Comparison of ENCODE assay signal across 6 cellular contexts in the genomic region with DNA sequence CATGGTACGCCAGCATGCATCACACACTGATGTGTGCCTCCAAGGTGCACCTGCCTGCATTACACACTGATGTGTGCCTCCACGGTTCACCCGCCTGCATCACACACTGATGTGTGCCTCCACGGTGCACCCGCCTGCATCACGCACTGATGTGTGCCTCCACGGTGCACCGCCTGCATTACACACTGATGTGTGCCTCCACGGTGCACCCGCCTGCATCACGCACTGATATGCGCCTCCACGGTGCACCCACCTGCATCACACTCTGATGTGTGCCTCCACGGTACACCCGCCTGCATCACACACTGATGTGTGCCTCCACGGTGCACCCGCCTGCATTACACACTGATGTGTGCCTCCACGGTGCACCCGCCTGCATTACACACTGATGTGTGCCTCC.
DNase-seq lines count a peak whose midpoint lies in the region; ATAC-seq, FAIRE-seq and TF ChIP-seq lines count a peak whose summit lies in the region.
"Not testable (repeated sequence)": the region's sequence is repeated elsewhere in the genome, so short reads cannot be mapped to it uniquely, and the experiment has no call there.

No MANE protein-coding gene starts in this region.

- H3K9me2 ChIP-seq in PC-3 (replicated peaks; ENCODE audit: low read length) = not testable (repeated sequence)

- intact Hi-C loops in PC-3 (cut with micrococcal nuclease) = loop anchor here (5.0 kb wide), 1 partner anchor 158 kb away; no protein-coding TSS in a partner anchor
- intact Hi-C loops in stomach (cut with DNase I; ENCODE audit: low total_unique reads); vagina (cut with DNase I): not testable (repeated sequence)

- H4K20me1 ChIP-seq in PC-3 (ENCODE audit: low read length) = not testable (repeated sequence)

- H3K79me2 ChIP-seq in PC-3 (ENCODE audit: low read length) = not testable (repeated sequence)

- peaks cover 30% of the 10 kb centered on the region for H3K4me1 ChIP-seq in PC-3 (ENCODE audit: insufficient read depth, low read length)
- H3K4me1 ChIP-seq in endodermal cell (ENCODE audit: control insufficient read depth, insufficient read depth, low read length); stomach; vagina: not testable (repeated sequence)

- not testable (repeated sequence) for TF ChIP-seq CTCF in PC-3 (conservative IDR thresholded peaks at IDR 0.05; ENCODE audit: low read depth, low read length); bronchial epithelial cell (IDR thresholded peaks at IDR 0.05; ENCODE audit: insufficient read depth, low read length, severe bottlenecking); endodermal cell (conservative IDR thresholded peaks at IDR 0.05); stomach (IDR thresholded peaks at IDR 0.05); vagina (IDR thresholded peaks at IDR 0.05)

- H3K4me3 Mint-ChIP-seq in endodermal cell = not testable (repeated sequence)

- not testable (repeated sequence) for H3K36me3 ChIP-seq in PC-3 (ENCODE audit: low read depth, low read length); bronchial epithelial cell (ENCODE audit: control insufficient read depth, insufficient read depth, low read length); endodermal cell (ENCODE audit: control insufficient read depth, insufficient read depth, low read length); stomach; vagina

- FAIRE-seq in bronchial epithelial cell (lab: Jason Lieb, UNC) = peak; percentile 55

- ATAC-seq in PC-3 = not testable (repeated sequence)

- H3K27me3 Mint-ChIP-seq in endodermal cell (ENCODE audit: insufficient read depth) = not testable (repeated sequence)

- BruUV-seq in PC-3 (replicated peaks; lab: Mats Ljungman, UMichigan) = not testable (repeated sequence)

- CTCF ChIA-PET in PC-3 (lab: Charles Lee) = not testable (repeated sequence)

- DNase-seq in PC-3; bronchial epithelial cell (ENCODE audit: low read depth): not testable (repeated sequence)
- DNase-seq in endodermal cell = peak; percentile 9
- peak; percentile 51 for DNase-seq in mesenteric fat pad (ENCODE audit: low spot score)
- DNase-seq in stomach = peak; percentile 11
- DNase-seq in vagina (ENCODE audit: extremely low spot score in 2 of 2) = peak; percentile 8 to 46

- not testable (repeated sequence) for H3K4me3 ChIP-seq in PC-3 (ENCODE audit: low read length); bronchial epithelial cell (ENCODE audit: low read depth, low read length); endodermal cell (ENCODE audit: low read length); stomach; vagina

- POLR2A ChIA-PET in PC-3 (lab: Charles Lee; ENCODE audit: unreplicated experiment) = not testable (repeated sequence)

- not testable (repeated sequence) for H3K9ac ChIP-seq in PC-3 (ENCODE audit: low read length); endodermal cell (ENCODE audit: extremely low read depth, low read length, poor library complexity, severe bottlenecking)

- not testable (repeated sequence) for H3K36me3 Mint-ChIP-seq in endodermal cell (ENCODE audit: low read depth)

- not testable (repeated sequence) for H3K27ac ChIP-seq in PC-3 (ENCODE audit: low read length); endodermal cell (ENCODE audit: low read depth, low read length); stomach; vagina

- H3K27me3 ChIP-seq in PC-3 (ENCODE audit: low read length); bronchial epithelial cell (ENCODE audit: control insufficient read depth, insufficient read depth, low read length); endodermal cell (ENCODE audit: control insufficient read depth, insufficient read depth, low read length, poor library complexity, severe bottlenecking); vagina: not testable (repeated sequence)
- H3K27me3 ChIP-seq in stomach = peaks cover 0 to 27% (median 0%) of the 10 kb centered on the region in 3 donors

- H3K9me3 ChIP-seq in PC-3 (ENCODE audit: low read length); endodermal cell (ENCODE audit: control insufficient read depth, low read length); stomach; vagina: not testable (repeated sequence)

- not testable (repeated sequence) for H3K9me3 Mint-ChIP-seq in endodermal cell

- WGBS in endodermal cell (ENCODE audit: insufficient coverage in 1 of 2, insufficient read length in 1 of 2), 2 experiments = 87 to 93% methylated on average over 13 to 19 of the region's 19 CpGs
- WGBS in stomach, 5 donors = 90 to 96% (median 93%) methylated on average over 18 to 19 of the region's 19 CpGs

- not testable (repeated sequence) for H3K4me1 Mint-ChIP-seq in endodermal cell

- TF ChIP-seq EP300 in stomach (IDR thresholded peaks at IDR 0.05) = not testable (repeated sequence)

- not testable (repeated sequence) for H2AFZ ChIP-seq in PC-3 (ENCODE audit: low read length)

- not testable (repeated sequence) for H3K27ac Mint-ChIP-seq in endodermal cell

- H3F3A ChIP-seq in PC-3 (ENCODE audit: low read length, unreplicated experiment) = not testable (repeated sequence)

- H3K4me2 ChIP-seq in PC-3 (ENCODE audit: low read length) = peak overlapping the region; percentile 63; the same call in 1 of the 2 replicates

- TF ChIP-seq POLR2A in stomach (IDR thresholded peaks at IDR 0.05); vagina (IDR thresholded peaks at IDR 0.05): not testable (repeated sequence)
